1 cellular context compared by ENCODE assay signal in genomic region chr12:79688376-79689040, GRCh38.
TF ChIP-seq lines count a peak whose summit lies in the region.

No MANE protein-coding gene starts in this region.

TF ChIP-seq in H1, 55 proteins besides CTCF, POLR2A, EP300 and RAD21 (continued from another document):
- no peak for TF ChIP-seq NRF1 (IDR thresholded peaks at IDR 0.05; ENCODE audit: low read depth, low read length)
- no peak for TF ChIP-seq BRCA1 (IDR thresholded peaks at IDR 0.05; ENCODE audit: low read depth, low read length)
- no peak for TF ChIP-seq CREB1 (IDR thresholded peaks at IDR 0.05)
- no peak for TF ChIP-seq CBX5 (IDR thresholded peaks at IDR 0.05; ENCODE audit: low read depth, low read length)
- no peak for TF ChIP-seq GABPA (IDR thresholded peaks at IDR 0.05; ENCODE audit: borderline replicate concordance, insufficient read depth, low read length)
- TF ChIP-seq TCF12 (IDR thresholded peaks at IDR 0.05; ENCODE audit: low read depth, low read length), result no peak
- no peak for TF ChIP-seq KDM5A (IDR thresholded peaks at IDR 0.05; ENCODE audit: low read length)
